In genomic region chr20:17571153-17571527, GRCh38 we compare ENCODE assay signal across 1 cellular context.
TF ChIP-seq lines count a peak whose summit lies in the region.

No MANE protein-coding gene starts in this region.

TF ChIP-seq in K562, 482 proteins besides CTCF, POLR2A, EP300 and RAD21:
- no peak for TF ChIP-seq PCBP2 (IDR thresholded peaks at IDR 0.05; ENCODE audit: low read depth, low read length, poor library complexity, severe bottlenecking)
- TF ChIP-seq HMBOX1 (IDR thresholded peaks at IDR 0.05), result 0 out of 2 replicates have a peak, but pooled peaks have one; percentile 52
- TF ChIP-seq SRF (CRISPR knock-in tag; IDR thresholded peaks at IDR 0.05), result peak in 1 of 2 experiments; percentile 21; a peak in 1 of 4 replicates
- TF ChIP-seq RBBP5 (IDR thresholded peaks at IDR 0.05; ENCODE audit: borderline replicate concordance, insufficient read depth, low read length, poor library complexity, severe bottlenecking), result no peak
- TF ChIP-seq CEBPG (CRISPR knock-in tag; IDR thresholded peaks at IDR 0.05), result peak; percentile 62
- no peak for TF ChIP-seq CEBPG (tag; conservative IDR thresholded peaks at IDR 0.05 in 1 of 2, IDR thresholded peaks at IDR 0.05 in 1 of 2)
- no peak for TF ChIP-seq DNMT1 (IDR thresholded peaks at IDR 0.05)
- no peak for TF ChIP-seq CHD1 (IDR thresholded peaks at IDR 0.05; ENCODE audit: low read length)
- TF ChIP-seq ZNF408 (CRISPR knock-in tag; IDR thresholded peaks at IDR 0.05; ENCODE audit: low read depth), result no peak
- no peak for TF ChIP-seq HCFC1 (IDR thresholded peaks at IDR 0.05; ENCODE audit: low read depth, low read length)
TF ChIP-seq in K562: peak in this region for 3.
